Comparison of ENCODE assay signal across 8 cellular contexts in the genomic region with DNA sequence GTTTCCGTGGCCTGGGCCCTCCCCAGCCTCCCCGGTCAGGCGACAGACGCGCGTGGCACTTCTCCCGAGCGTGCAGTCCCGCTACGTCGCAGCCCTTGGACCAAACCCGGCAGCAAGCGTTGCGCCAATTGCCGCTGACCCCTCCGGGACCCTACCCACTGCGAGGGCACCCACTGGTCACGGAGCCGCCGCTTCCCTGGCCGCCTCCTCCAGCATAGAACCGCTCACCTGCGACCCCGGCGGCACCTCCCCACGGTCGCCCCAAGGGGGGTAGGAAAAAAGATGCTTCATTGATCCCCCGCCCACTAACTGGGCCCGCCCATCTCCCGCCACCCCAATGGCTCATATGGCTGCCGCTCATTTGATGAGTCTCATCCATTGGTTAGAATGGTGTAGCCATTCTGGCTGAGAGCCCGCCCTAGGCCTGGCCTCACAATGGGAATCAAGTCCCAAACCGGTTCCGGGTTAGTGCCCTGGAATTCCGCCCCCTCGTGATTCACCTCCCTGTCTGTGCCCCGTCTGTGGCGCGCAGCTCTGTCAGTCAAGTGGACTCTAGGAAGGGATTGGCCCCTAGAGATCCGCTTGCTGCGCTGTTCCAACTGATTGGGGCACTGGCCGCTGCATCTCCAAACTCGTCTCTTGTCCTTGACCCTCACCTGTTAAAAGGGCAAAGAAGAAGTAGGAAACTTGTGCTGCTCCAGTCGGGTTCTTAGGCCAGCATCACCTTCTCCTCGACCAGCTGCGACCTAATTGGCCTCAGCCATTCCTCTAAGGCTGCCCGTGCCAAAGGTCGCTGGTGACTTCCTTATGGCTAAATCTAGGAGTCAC. TPM values are rescaled to one million over a fixed set of nuclear protein-coding genes. Genes with fewer than 3 reads are reported as not detected.
DNase-seq lines count a peak whose midpoint lies in the region; ATAC-seq and TF ChIP-seq lines count a peak whose summit lies in the region.

A gene (minus strand): TSS at position 274 of the 828 bp plus-strand sequence. CDS start 11,323 bp downstream, outside the sequence.

- no TSS peak for BruUV-seq in Panc1 (replicated peaks; lab: Mats Ljungman, UMichigan)

- intact Hi-C loops in Panc1 (cut with micrococcal nuclease; ENCODE audit: unreplicated experiment): loop anchor here (2.0 kb wide), 1 partner anchor 55 kb away; a partner anchor contains a TSS

- peak; percentile 92 for DNase-seq in DMS114 treated with DMSO at 0.1 percent for 48 hours (lab: John Stamatoyannopoulos, UW; ENCODE audit: unreplicated experiment)
- DNase-seq in KBM-7: peak; percentile 99
- peak; percentile 99 for DNase-seq in Panc1 (ENCODE audit: low read depth, low spot score)
- DNase-seq in activated T-cell treated with anti-CD3 and anti-CD28 coated beads, Interleukin-2, amount 50 U/mL, for 4 hours: peak; percentile 94
- DNase-seq in stimulated activated CD8-positive, alpha-beta memory T cell treated with anti-CD3 and anti-CD28 coated beads, Interleukin-7, amount 100 ng/mL, for 1 hour (ENCODE audit: low read depth in 2 of 2): peak; percentile 87 to 91

- ATAC-seq in GM21619 (IDR thresholded peaks at IDR 0.05; ENCODE audit: unreplicated experiment): peak; percentile 97
- peak; percentile 99 for ATAC-seq in Panc1
- peak; percentile 98 to 99 for ATAC-seq in activated T-cell treated with anti-CD3 and anti-CD28 coated beads, Interleukin-2, amount 50 U/mL, for 4 hours

- peaks cover 3% of the 10 kb centered on the region for H3K9me3 Mint-ChIP-seq in activated T-cell treated with anti-CD3 and anti-CD28 coated beads, Interleukin-2, amount 50 U/mL, for 4 hours

- in situ Hi-C loops in KBM-7 (cut with MboI; ENCODE audit: low pct_unique_long_range_greater_than_20kb, low sequenced_read_pairs) (no loop called here), Panc1 (cut with HindIII; ENCODE audit: low pct_unique_long_range_greater_than_20kb, low sequenced_read_pairs) (no loop called here)

- H3K4me3 ChIP-seq in Panc1 (ENCODE audit: low read depth in 2 of 2, low read length in 2 of 2) (peak within 1 kb of the TSS; percentile 77 to 90), esophagus (ENCODE audit: low read depth in 1 of 2, low read length in 2 of 2) (peak within 1 kb of the TSS; percentile 67 to 79), mucosa of stomach (ENCODE audit: low read length) (peak within 1 kb of the TSS; percentile 91)

- H3K27me3 ChIP-seq in Panc1 (ENCODE audit: control insufficient read depth, insufficient read depth, low read length) (no peaks in the 10 kb centered on the region), esophagus (ENCODE audit: control insufficient read depth in 1 of 2, insufficient read depth in 2 of 2, low read length in 2 of 2) (no peaks in the 10 kb centered on the region), mucosa of stomach (ENCODE audit: control insufficient read depth, insufficient read depth, low read length) (no peaks in the 10 kb centered on the region)

- H3K4me1 ChIP-seq in Panc1 (ENCODE audit: control insufficient read depth, insufficient read depth, low read length) (peaks cover 15% of the 10 kb centered on the region; the same call in 1 of the 2 replicates), esophagus (ENCODE audit: control insufficient read depth in 2 of 2, insufficient read depth in 2 of 2, low read length in 1 of 2) (no peaks in the 10 kb centered on the region), mucosa of stomach (ENCODE audit: control insufficient read depth, insufficient read depth, low read length) (peaks cover 8% of the 10 kb centered on the region)

- no peaks in the 10 kb centered on the region for H3K9me3 ChIP-seq in Panc1 (ENCODE audit: control insufficient read depth, insufficient read depth, low read depth, low read length)
- H3K9me3 ChIP-seq in esophagus (ENCODE audit: control insufficient read depth in 2 of 2, insufficient read depth in 1 of 2, low read depth in 1 of 2, low read length in 1 of 2): peaks cover 0 to 2% of the 10 kb centered on the region in 2 donors
- H3K9me3 ChIP-seq in mucosa of stomach (ENCODE audit: control insufficient read depth, low read length): no peaks in the 10 kb centered on the region

- H3K27me3 Mint-ChIP-seq in activated T-cell treated with anti-CD3 and anti-CD28 coated beads, Interleukin-2, amount 50 U/mL, for 4 hours (ENCODE audit: low read depth): no peaks in the 10 kb centered on the region

- WGBS in esophagus, 2 donors: 1% methylated on average over 47 to 48 of the region's 48 CpGs

- peak within 1 kb of the TSS; percentile 67 for H3K9ac ChIP-seq in mucosa of stomach (ENCODE audit: low read length)

- H3K4me1 Mint-ChIP-seq in activated T-cell treated with anti-CD3 and anti-CD28 coated beads, Interleukin-2, amount 50 U/mL, for 4 hours (ENCODE audit: low read depth): peaks cover 39% of the 10 kb centered on the region

- POLR2A ChIA-PET in Panc1 (lab: Charles Lee): no interaction called here

- H3K27ac ChIP-seq in Panc1 (ENCODE audit: low read length): peak within 1 kb of the TSS; percentile 97
- peak within 1 kb of the TSS; percentile 73 to 76 for H3K27ac ChIP-seq in esophagus (ENCODE audit: low read depth in 2 of 2, low read length in 1 of 2)

- H3K4me3 Mint-ChIP-seq in activated T-cell treated with anti-CD3 and anti-CD28 coated beads, Interleukin-2, amount 50 U/mL, for 4 hours: peak within 1 kb of the TSS; percentile 96

- CTCF ChIA-PET in Panc1 (lab: Charles Lee): no interaction called here

- H3K36me3 ChIP-seq in Panc1 (ENCODE audit: control insufficient read depth, insufficient read depth, low read length) (peaks cover 2% of the 10 kb centered on the region; the same call in 1 of the 2 replicates), esophagus (ENCODE audit: control insufficient read depth in 2 of 2, insufficient read depth in 2 of 2, low read length in 1 of 2) (no peaks in the 10 kb centered on the region), mucosa of stomach (ENCODE audit: control insufficient read depth, insufficient read depth, low read length) (no peaks in the 10 kb centered on the region)

- TF ChIP-seq CTCF in Panc1 (IDR thresholded peaks at IDR 0.05): no peak

- H3K36me3 Mint-ChIP-seq in activated T-cell treated with anti-CD3 and anti-CD28 coated beads, Interleukin-2, amount 50 U/mL, for 4 hours (ENCODE audit: insufficient read depth): peaks cover 14% of the 10 kb centered on the region

RNA-seq across cellular contexts. Expression of the gene that starts here (rescaled TPM):
- total RNA-seq in Panc1 (2021; ENCODE audit: unreplicated experiment): 19.6 TPM
- polyA plus RNA-seq in Panc1 (2012; ENCODE audit: insufficient read length): 12.4 TPM
- 10 to 100 TPM; 11.8 to 16.5 (median 15.7) TPM for total RNA-seq in activated T-cell treated with anti-CD3 and anti-CD28 coated beads, Interleukin-2, amount 50 U/mL, for 4 hours
- 1 to 10 TPM; 2.4 to 2.7 TPM for polyA plus RNA-seq in esophagus

Comparison
In these comparisons a context has a peak if more than half of its experiments do, and no peak if none do; other contexts are left out.
1. Peak in every context shown above with its lines: DNase-seq, ATAC-seq, H3K4me3 ChIP-seq and H3K27ac ChIP-seq.